12 cellular contexts compared by ENCODE assay signal in genomic region chr7:47537716-47538640, GRCh38. TPM values are rescaled to one million over a fixed set of nuclear protein-coding genes. Genes with fewer than 3 reads are reported as not detected.
A peak's percentile ranks its signal among the peaks of the same experiment; 100 is the strongest.
DNase-seq lines count a peak whose midpoint lies in the region; ATAC-seq and TF ChIP-seq lines count a peak whose summit lies in the region.
"Had no signal": no experiment of that assay in that cellular context is flagged by ENCODE, and none has a peak within 500 bp of the region (broad histone marks: within the 10 kb centered on the region; RNA-seq: fewer than 3 reads in every experiment).

No MANE protein-coding gene starts in this region.

- H3K36me3 ChIP-seq in BE2C (no peaks in the 10 kb centered on the region), iPS-18a (ENCODE audit: control insufficient read depth, low read depth, low read length) (no peaks in the 10 kb centered on the region), prostate gland (no peaks in the 10 kb centered on the region)

- TF ChIP-seq POLR2A in prostate gland (IDR thresholded peaks at IDR 0.05): no peak

- no peak for TF ChIP-seq CTCF in BE2C (IDR thresholded peaks at IDR 0.05; ENCODE audit: low read depth, low read length)
- no peak for TF ChIP-seq CTCF in activated B cell treated with CpG ODN at 0.5 μM for 24 hours (IDR thresholded peaks at IDR 0.05)
- no peak for TF ChIP-seq CTCF in prostate gland (IDR thresholded peaks at IDR 0.05)

- no peaks in the 10 kb centered on the region for H3K9me3 Mint-ChIP-seq in activated B cell treated with CpG ODN at 0.5 μM for 24 hours
- H3K9me3 Mint-ChIP-seq: stimulated activated effector memory CD8-positive, alpha-beta T cell treated with anti-CD3 and anti-CD28 coated beads, Interleukin-12 subunit alpha, Interleukin-12 subunit beta, amount 100 ng/mL, for 72 hours had no signal

- H3K27ac Mint-ChIP-seq in activated B cell treated with CpG ODN at 0.5 μM for 24 hours: no peak overlapping the region
- H3K27ac Mint-ChIP-seq: stimulated activated effector memory CD8-positive, alpha-beta T cell treated with anti-CD3 and anti-CD28 coated beads, Interleukin-12 subunit alpha, Interleukin-12 subunit beta, amount 100 ng/mL, for 72 hours had no signal

- H3K27me3 ChIP-seq in BE2C: peaks cover 11% of the 10 kb centered on the region
- H3K27me3 ChIP-seq in iPS-18a (ENCODE audit: control insufficient read depth, insufficient read depth, low read length): peaks cover 41% of the 10 kb centered on the region
- H3K27me3 ChIP-seq in prostate gland (replicated peaks; ENCODE audit: insufficient read depth): no peaks in the 10 kb centered on the region

- POLR2A ChIA-PET in activated B cell treated with CpG ODN at 0.5 μM for 24 hours (lab: Charles Lee): interaction anchor here (0.7 to 0.8 kb wide), 2 partner anchors 58 to 117 kb away, joined by 3 to 12 read pairs; no protein-coding TSS in a partner anchor

- H3K9ac ChIP-seq in iPS-18a (ENCODE audit: low read length): peak overlapping the region; percentile 12

- H3K27ac ChIP-seq in iPS-18a (ENCODE audit: low read length) (no peak overlapping the region), prostate gland (no peak overlapping the region)

- intact Hi-C loops in activated B cell treated with CpG ODN at 0.5 μM for 24 hours (cut with micrococcal nuclease): no loop called here
- intact Hi-C loops in prostate gland (cut with DNase I): no loop called here

- peaks cover 37% of the 10 kb centered on the region for H3K4me1 Mint-ChIP-seq in activated B cell treated with CpG ODN at 0.5 μM for 24 hours
- H3K4me1 Mint-ChIP-seq: stimulated activated effector memory CD8-positive, alpha-beta T cell treated with anti-CD3 and anti-CD28 coated beads, Interleukin-12 subunit alpha, Interleukin-12 subunit beta, amount 100 ng/mL, for 72 hours had no signal

- 42% methylated on average over 17 of the region's 17 CpGs for WGBS in prostate gland

- H3K4me3 Mint-ChIP-seq in activated B cell treated with CpG ODN at 0.5 μM for 24 hours: peak overlapping the region; percentile 66
- H3K4me3 Mint-ChIP-seq: stimulated activated effector memory CD8-positive, alpha-beta T cell treated with anti-CD3 and anti-CD28 coated beads, Interleukin-12 subunit alpha, Interleukin-12 subunit beta, amount 100 ng/mL, for 72 hours had no signal

- CTCF ChIA-PET in activated B cell treated with CpG ODN at 0.5 μM for 24 hours (lab: Charles Lee): interaction anchor here (1.1 kb wide), 1 partner anchor 63 kb away, joined by 4 read pairs; no protein-coding TSS in a partner anchor

- H3K27me3 Mint-ChIP-seq in activated B cell treated with CpG ODN at 0.5 μM for 24 hours: peaks cover 5% of the 10 kb centered on the region

- no peak for ATAC-seq in activated B cell treated with CpG ODN at 0.5 μM for 24 hours (ENCODE audit: low read depth)
- ATAC-seq: stimulated activated effector memory CD8-positive, alpha-beta T cell treated with anti-CD3 and anti-CD28 coated beads, Interleukin-12 subunit alpha, Interleukin-12 subunit beta, amount 100 ng/mL, for 72 hours had no signal

- peak overlapping the region; percentile 38 for H3K4me3 ChIP-seq in BE2C (ENCODE audit: low read depth, low read length)
- peak overlapping the region; percentile 57 for H3K4me3 ChIP-seq in iPS-18a (ENCODE audit: low read length)
- peak overlapping the region in 1 of 2 donors; percentile 37 for H3K4me3 ChIP-seq in prostate gland

- H3K4me1 ChIP-seq in BE2C: no peaks in the 10 kb centered on the region
- H3K4me1 ChIP-seq in iPS-18a (ENCODE audit: control insufficient read depth, low read depth, low read length): peaks cover 45% of the 10 kb centered on the region
- peaks cover 3% of the 10 kb centered on the region for H3K4me1 ChIP-seq in prostate gland (replicated peaks)

- H3K36me3 Mint-ChIP-seq in activated B cell treated with CpG ODN at 0.5 μM for 24 hours (ENCODE audit: low read depth): peaks cover 6% of the 10 kb centered on the region
- H3K36me3 Mint-ChIP-seq: stimulated activated effector memory CD8-positive, alpha-beta T cell treated with anti-CD3 and anti-CD28 coated beads, Interleukin-12 subunit alpha, Interleukin-12 subunit beta, amount 100 ng/mL, for 72 hours had no signal

- H3K9me3 ChIP-seq in BE2C (no peaks in the 10 kb centered on the region), iPS-18a (ENCODE audit: control insufficient read depth, low read depth, low read length) (no peaks in the 10 kb centered on the region), prostate gland (no peaks in the 10 kb centered on the region)

- DNase-seq in BE2C: no peak
- no peak for DNase-seq in activated B cell treated with CpG ODN at 0.5 μM for 24 hours
- peak; percentile 39 for DNase-seq in retina
- no peak for DNase-seq in activated CD8-positive, alpha-beta memory T cell treated with anti-CD3 and anti-CD28 coated beads, Interleukin-2, amount 50 U/mL, for 48 hours
- DNase-seq in AG20443 (ENCODE audit: low spot score): no peak
- DNase-seq in prostate gland (ENCODE audit: low spot score): no peak
- no peak for DNase-seq in DMS53 treated with DMSO at 0.1 percent for 48 hours (lab: John Stamatoyannopoulos, UW; ENCODE audit: unreplicated experiment)
- DNase-seq: activated CD4-positive, alpha-beta T cell treated with anti-CD3 and anti-CD28 coated beads, Interleukin-2, amount 50 U/mL, for 4 hours; COR-L47; NCI-H1694 had no signal

RNA-seq across cellular contexts. Expression of gene TNS3, which starts 43.9 kb away (rescaled TPM):
- 1.2 TPM for polyA plus RNA-seq in BE2C (2012; ENCODE audit: insufficient read depth, insufficient read length, low read depth)
- total RNA-seq in activated B cell treated with CpG ODN at 0.5 μM for 24 hours (29.4 and 30.3 TPM in 2 replicates), prostate gland (10 to 100 TPM; 19.5 to 95.8 TPM)
